1 cellular context compared by ENCODE assay signal in genomic region chr6:158072083-158072721, GRCh38.
TF ChIP-seq lines count a peak whose summit lies in the region.

No MANE protein-coding gene starts in this region.

TF ChIP-seq in HepG2, 621 proteins besides CTCF, POLR2A, EP300 and RAD21 (continued from another document and continues in another):
- TF ChIP-seq E2F5 (CRISPR knock-in tag; conservative IDR thresholded peaks at IDR 0.05) (no peak), RBFOX2 (IDR thresholded peaks at IDR 0.05; ENCODE audit: low read depth, low read length) (no peak), ZFX (CRISPR knock-in tag; IDR thresholded peaks at IDR 0.05; ENCODE audit: low read depth) (0 out of 2 replicates have a peak, but pooled peaks have one; percentile 36), ZFP41 (CRISPR knock-in tag; IDR thresholded peaks at IDR 0.05; ENCODE audit: borderline replicate concordance) (no peak), MAF1 (CRISPR knock-in tag; IDR thresholded peaks at IDR 0.05; ENCODE audit: borderline replicate concordance) (no peak), ZNF572 (CRISPR knock-in tag; IDR thresholded peaks at IDR 0.05) (peak; percentile 55; the same call in 1 of the 2 replicates), SP2 (CRISPR knock-in tag; IDR thresholded peaks at IDR 0.05) (no peak), HOXD1 (CRISPR knock-in tag; IDR thresholded peaks at IDR 0.05) (no peak), ZNF460 (CRISPR knock-in tag; IDR thresholded peaks at IDR 0.05; ENCODE audit: borderline replicate concordance) (no peak), ZNF709 (CRISPR knock-in tag; IDR thresholded peaks at IDR 0.05) (no peak; the same call in 1 of the 2 replicates), ZNF207 (IDR thresholded peaks at IDR 0.05; ENCODE audit: borderline replicate concordance) (no peak), ZBTB43 (CRISPR knock-in tag; conservative IDR thresholded peaks at IDR 0.05) (no peak), NR2F6 (IDR thresholded peaks at IDR 0.05) (no peak), NR2F6 (CRISPR knock-in tag; IDR thresholded peaks at IDR 0.05) (no peak), NR2F1 (CRISPR knock-in tag; IDR thresholded peaks at IDR 0.05) (no peak), ZNF224 (CRISPR knock-in tag; IDR thresholded peaks at IDR 0.05) (no peak), MZF1 (CRISPR knock-in tag; IDR thresholded peaks at IDR 0.05; ENCODE audit: borderline replicate concordance) (no peak), ZNF251 (CRISPR knock-in tag; IDR thresholded peaks at IDR 0.05) (no peak), HDAC2 (CRISPR knock-in tag; IDR thresholded peaks at IDR 0.05) (no peak), SOX6 (IDR thresholded peaks at IDR 0.05) (no peak), SOX6 (CRISPR knock-in tag; IDR thresholded peaks at IDR 0.05) (peak; percentile 61), ZNF883 (CRISPR knock-in tag; IDR thresholded peaks at IDR 0.05; ENCODE audit: not compliant biosample characterization) (no peak), THRA (CRISPR knock-in tag; IDR thresholded peaks at IDR 0.05; ENCODE audit: borderline replicate concordance) (peak; percentile 38; the same call in 1 of the 2 replicates), TSC22D2 (CRISPR knock-in tag; IDR thresholded peaks at IDR 0.05; ENCODE audit: borderline replicate concordance) (no peak), ZNF33A (CRISPR knock-in tag; IDR thresholded peaks at IDR 0.05; ENCODE audit: borderline replicate concordance) (no peak), ZNF780A (CRISPR knock-in tag; IDR thresholded peaks at IDR 0.05) (no peak), ZNF180 (CRISPR knock-in tag; IDR thresholded peaks at IDR 0.05; ENCODE audit: borderline replicate concordance, low read depth) (no peak), MATR3 (CRISPR knock-in tag; IDR thresholded peaks at IDR 0.05) (no peak), ZNF570 (CRISPR knock-in tag; IDR thresholded peaks at IDR 0.05; ENCODE audit: borderline replicate concordance) (no peak), CBX1 (IDR thresholded peaks at IDR 0.05; ENCODE audit: low read depth) (peak; percentile 30), TRIM24 (CRISPR knock-in tag; IDR thresholded peaks at IDR 0.05) (no peak), ZNF329 (CRISPR knock-in tag; IDR thresholded peaks at IDR 0.05; ENCODE audit: low read depth) (no peak), MIER2 (CRISPR knock-in tag; IDR thresholded peaks at IDR 0.05) (no peak), ZFP91 (CRISPR knock-in tag; IDR thresholded peaks at IDR 0.05; ENCODE audit: borderline replicate concordance) (no peak; the same call in 1 of the 2 replicates), RELA (CRISPR knock-in tag; IDR thresholded peaks at IDR 0.05) (no peak), MTERF4 (CRISPR knock-in tag; IDR thresholded peaks at IDR 0.05) (no peak), ZNF205 (CRISPR knock-in tag; IDR thresholded peaks at IDR 0.05) (no peak), ASH2L (IDR thresholded peaks at IDR 0.05; ENCODE audit: insufficient read length, low read depth, low read length) (no peak), ZNF513 (CRISPR knock-in tag; conservative IDR thresholded peaks at IDR 0.05) (no peak), SMAD3 (CRISPR knock-in tag; IDR thresholded peaks at IDR 0.05) (peak; percentile 27; the same call in 1 of the 2 replicates), ZNF33B (CRISPR knock-in tag; IDR thresholded peaks at IDR 0.05) (no peak), ZKSCAN5 (CRISPR knock-in tag; IDR thresholded peaks at IDR 0.05) (no peak), NCOR1 (IDR thresholded peaks at IDR 0.05; ENCODE audit: borderline replicate concordance, low read length) (no peak), ZNF17 (CRISPR knock-in tag; IDR thresholded peaks at IDR 0.05) (no peak), ZNF530 (CRISPR knock-in tag; IDR thresholded peaks at IDR 0.05; ENCODE audit: low read depth) (no peak), SRSF1 (optimal IDR thresholded peaks at IDR 0.05; ENCODE audit: low read depth, low read length) (no peak), ZNF652 (CRISPR knock-in tag; IDR thresholded peaks at IDR 0.05; ENCODE audit: borderline replicate concordance, low read depth) (0 out of 2 replicates have a peak, but pooled peaks have one; percentile 22), KMT2B (CRISPR knock-in tag; IDR thresholded peaks at IDR 0.05) (no peak), ZKSCAN1 (IDR thresholded peaks at IDR 0.05; ENCODE audit: low read length) (no peak), U2AF2 (IDR thresholded peaks at IDR 0.05; ENCODE audit: low read depth, low read length) (no peak), NCOA1 (CRISPR knock-in tag; IDR thresholded peaks at IDR 0.05) (no peak), ZNF562 (CRISPR knock-in tag; IDR thresholded peaks at IDR 0.05; ENCODE audit: borderline replicate concordance) (no peak), WIZ (CRISPR knock-in tag; IDR thresholded peaks at IDR 0.05) (no peak), ZFYVE20 (CRISPR knock-in tag; IDR thresholded peaks at IDR 0.05; ENCODE audit: borderline replicate concordance, low read depth) (no peak), RBAK (CRISPR knock-in tag; IDR thresholded peaks at IDR 0.05) (no peak), ZNF629 (CRISPR knock-in tag; conservative IDR thresholded peaks at IDR 0.05) (peak; percentile 18; the same call in 1 of the 2 replicates), ZNF552 (CRISPR knock-in tag; IDR thresholded peaks at IDR 0.05; ENCODE audit: borderline replicate concordance) (no peak), AHR (CRISPR knock-in tag; IDR thresholded peaks at IDR 0.05) (0 out of 2 replicates have a peak, but pooled peaks have one; percentile 24), ZNF841 (CRISPR knock-in tag; IDR thresholded peaks at IDR 0.05; ENCODE audit: borderline replicate concordance) (no peak), GPN1 (CRISPR knock-in tag; IDR thresholded peaks at IDR 0.05; ENCODE audit: borderline replicate concordance) (no peak), CCDC6 (CRISPR knock-in tag; IDR thresholded peaks at IDR 0.05) (0 out of 2 replicates have a peak, but pooled peaks have one; percentile 26), BHLHE40 (IDR thresholded peaks at IDR 0.05; ENCODE audit: low read length) (no peak), ZBTB7B (CRISPR knock-in tag; IDR thresholded peaks at IDR 0.05) (no peak), NAIF1 (CRISPR knock-in tag; IDR thresholded peaks at IDR 0.05; ENCODE audit: borderline replicate concordance) (no peak), ZNF792 (CRISPR knock-in tag; IDR thresholded peaks at IDR 0.05) (no peak), PHF5A (CRISPR knock-in tag; IDR thresholded peaks at IDR 0.05; ENCODE audit: low read depth, unreplicated experiment) (peak; percentile 89), ZNF781 (CRISPR knock-in tag; IDR thresholded peaks at IDR 0.05; ENCODE audit: borderline replicate concordance, not compliant biosample characterization) (no peak), SMC3 (IDR thresholded peaks at IDR 0.05; ENCODE audit: low read length) (peak; percentile 95), YEATS2 (CRISPR knock-in tag; IDR thresholded peaks at IDR 0.05; ENCODE audit: borderline replicate concordance) (no peak), ZNF768 (CRISPR knock-in tag; IDR thresholded peaks at IDR 0.05) (no peak), CBX5 (CRISPR knock-in tag; IDR thresholded peaks at IDR 0.05; ENCODE audit: borderline replicate concordance) (0 out of 2 replicates have a peak, but pooled peaks have one; percentile 19), SMARCC2 (IDR thresholded peaks at IDR 0.05) (no peak)
- TF ChIP-seq, protein P1, sequence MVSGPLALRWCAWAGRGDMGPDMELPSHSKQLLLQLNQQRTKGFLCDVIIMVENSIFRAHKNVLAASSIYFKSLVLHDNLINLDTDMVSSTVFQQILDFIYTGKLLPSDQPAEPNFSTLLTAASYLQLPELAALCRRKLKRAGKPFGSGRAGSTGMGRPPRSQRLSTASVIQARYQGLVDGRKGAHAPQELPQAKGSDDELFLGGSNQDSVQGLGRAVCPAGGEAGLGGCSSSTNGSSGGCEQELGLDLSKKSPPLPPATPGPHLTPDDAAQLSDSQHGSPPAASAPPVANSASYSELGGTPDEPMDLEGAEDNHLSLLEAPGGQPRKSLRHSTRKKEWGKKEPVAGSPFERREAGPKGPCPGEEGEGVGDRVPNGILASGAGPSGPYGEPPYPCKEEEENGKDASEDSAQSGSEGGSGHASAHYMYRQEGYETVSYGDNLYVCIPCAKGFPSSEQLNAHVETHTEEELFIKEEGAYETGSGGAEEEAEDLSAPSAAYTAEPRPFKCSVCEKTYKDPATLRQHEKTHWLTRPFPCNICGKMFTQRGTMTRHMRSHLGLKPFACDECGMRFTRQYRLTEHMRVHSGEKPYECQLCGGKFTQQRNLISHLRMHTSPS (CRISPR knock-in tag; IDR thresholded peaks at IDR 0.05; ENCODE audit: low read depth), result no peak
- TF ChIP-seq, protein P2, sequence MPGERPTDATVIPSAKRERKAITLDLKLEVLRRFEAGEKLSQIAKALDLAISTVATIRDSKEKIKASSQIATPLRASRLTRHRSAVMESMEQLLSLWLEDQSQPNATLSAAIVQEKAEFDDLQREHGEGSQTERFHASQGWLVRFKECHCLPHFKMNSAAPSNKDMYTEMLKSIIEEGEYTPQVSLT (CRISPR knock-in tag; IDR thresholded peaks at IDR 0.05; ENCODE audit: borderline replicate concordance, low read depth), result no peak
- TF ChIP-seq, protein P3, sequence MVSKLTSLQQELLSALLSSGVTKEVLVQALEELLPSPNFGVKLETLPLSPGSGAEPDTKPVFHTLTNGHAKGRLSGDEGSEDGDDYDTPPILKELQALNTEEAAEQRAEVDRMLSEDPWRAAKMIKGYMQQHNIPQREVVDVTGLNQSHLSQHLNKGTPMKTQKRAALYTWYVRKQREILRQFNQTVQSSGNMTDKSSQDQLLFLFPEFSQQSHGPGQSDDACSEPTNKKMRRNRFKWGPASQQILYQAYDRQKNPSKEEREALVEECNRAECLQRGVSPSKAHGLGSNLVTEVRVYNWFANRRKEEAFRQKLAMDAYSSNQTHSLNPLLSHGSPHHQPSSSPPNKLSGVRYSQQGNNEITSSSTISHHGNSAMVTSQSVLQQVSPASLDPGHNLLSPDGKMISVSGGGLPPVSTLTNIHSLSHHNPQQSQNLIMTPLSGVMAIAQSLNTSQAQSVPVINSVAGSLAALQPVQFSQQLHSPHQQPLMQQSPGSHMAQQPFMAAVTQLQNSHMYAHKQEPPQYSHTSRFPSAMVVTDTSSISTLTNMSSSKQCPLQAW (CRISPR knock-in tag; IDR thresholded peaks at IDR 0.05), result peak; percentile 71; the same call in 1 of the 2 replicates
- TF ChIP-seq, protein P4, sequence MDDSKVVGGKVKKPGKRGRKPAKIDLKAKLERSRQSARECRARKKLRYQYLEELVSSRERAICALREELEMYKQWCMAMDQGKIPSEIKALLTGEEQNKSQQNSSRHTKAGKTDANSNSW (CRISPR knock-in tag; IDR thresholded peaks at IDR 0.05; ENCODE audit: borderline replicate concordance), result no peak
